16 cellular contexts compared by ENCODE assay signal in the genomic region with DNA sequence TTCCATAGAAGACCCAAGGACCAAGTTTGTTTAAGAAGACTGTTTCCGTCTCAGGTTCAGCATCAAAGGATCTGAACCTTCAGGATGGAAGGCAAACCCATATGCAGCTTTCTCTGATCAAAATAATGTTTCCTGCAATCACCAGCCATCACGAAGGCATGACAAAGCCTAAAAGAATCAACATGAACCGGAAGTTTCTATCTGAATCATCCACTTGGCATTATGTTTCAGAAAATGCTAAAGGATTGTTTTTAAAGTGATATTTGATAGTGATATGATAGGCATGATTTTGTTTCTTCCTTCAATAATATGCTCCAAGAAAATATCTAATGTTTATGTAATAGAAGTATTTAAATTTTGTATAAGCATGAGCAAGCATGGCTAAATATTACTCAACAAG.
DNase-seq lines count a peak whose midpoint lies in the region; ATAC-seq and TF ChIP-seq lines count a peak whose summit lies in the region.
"Had no signal": no experiment of that assay in that cellular context is flagged by ENCODE, and none has a peak within 500 bp of the region (broad histone marks: within the 10 kb centered on the region; RNA-seq: fewer than 3 reads in every experiment).

No MANE protein-coding gene starts in this region.

- H3K36me3 Mint-ChIP-seq in activated CD4-positive, alpha-beta T cell treated with anti-CD3 and anti-CD28 coated beads, Interleukin-2, amount 10 ng/mL, durations not matched to agents 7 days and 5 days (ENCODE audit: low read depth), result no peaks in the 10 kb centered on the region
- H3K36me3 Mint-ChIP-seq: naive thymus-derived CD4-positive, alpha-beta T cell had no signal

- no peaks in the 10 kb centered on the region for H3K4me1 Mint-ChIP-seq in activated CD4-positive, alpha-beta T cell treated with anti-CD3 and anti-CD28 coated beads, Interleukin-2, amount 10 ng/mL, durations not matched to agents 7 days and 5 days
- H3K4me1 Mint-ChIP-seq: activated CD4-positive, alpha-beta T cell treated with anti-CD3 and anti-CD28 coated beads, Interleukin-2, amount 10 ng/mL, durations not matched to agents 24 days and 14 days; activated T-helper 17 cell treated with anti-CD3 and anti-CD28 coated beads, Interleukin-2, amount 50 U/mL, for 72 hours; naive thymus-derived CD4-positive, alpha-beta T cell; T-helper 17 cell had no signal

- no peak for ATAC-seq in GM18511 (IDR thresholded peaks at IDR 0.05; ENCODE audit: unreplicated experiment)
- ATAC-seq: activated T-helper 17 cell treated with anti-CD3 and anti-CD28 coated beads, Interleukin-2, amount 50 U/mL, for 72 hours; esophagus mucosa; naive thymus-derived CD4-positive, alpha-beta T cell; T-helper 17 cell had no signal

- H3K27ac Mint-ChIP-seq in activated CD4-positive, alpha-beta T cell treated with anti-CD3 and anti-CD28 coated beads, Interleukin-2, amount 10 ng/mL, durations not matched to agents 7 days and 5 days, result no peak overlapping the region
- H3K27ac Mint-ChIP-seq: activated CD4-positive, alpha-beta T cell treated with anti-CD3 and anti-CD28 coated beads, Interleukin-2, amount 10 ng/mL, durations not matched to agents 24 days and 14 days; activated T-helper 17 cell treated with anti-CD3 and anti-CD28 coated beads, Interleukin-2, amount 50 U/mL, for 72 hours; naive thymus-derived CD4-positive, alpha-beta T cell; T-helper 17 cell had no signal

- no peak for TF ChIP-seq CTCF in epithelial cell of esophagus (IDR thresholded peaks at IDR 0.05; ENCODE audit: insufficient read depth, low read depth, low read length, missing control alignments)

- peaks cover 2% of the 10 kb centered on the region for H3K27me3 Mint-ChIP-seq in activated CD4-positive, alpha-beta T cell treated with anti-CD3 and anti-CD28 coated beads, Interleukin-2, amount 10 ng/mL, durations not matched to agents 7 days and 5 days
- H3K27me3 Mint-ChIP-seq: activated CD4-positive, alpha-beta T cell treated with anti-CD3 and anti-CD28 coated beads, Interleukin-2, amount 10 ng/mL, durations not matched to agents 24 days and 14 days; T-helper 17 cell had no signal

- POLR2A ChIA-PET in activated CD4-positive, alpha-beta T cell treated with anti-CD3 and anti-CD28 coated beads, Interleukin-2, amount 10 ng/mL, durations not matched to agents 7 days and 5 days (lab: Charles Lee), result no interaction called here

- H3K4me3 Mint-ChIP-seq in activated CD4-positive, alpha-beta T cell treated with anti-CD3 and anti-CD28 coated beads, Interleukin-2, amount 10 ng/mL, durations not matched to agents 7 days and 5 days, result no peak overlapping the region
- H3K4me3 Mint-ChIP-seq: activated CD4-positive, alpha-beta T cell treated with anti-CD3 and anti-CD28 coated beads, Interleukin-2, amount 10 ng/mL, durations not matched to agents 24 days and 14 days; activated T-helper 17 cell treated with anti-CD3 and anti-CD28 coated beads, Interleukin-2, amount 50 U/mL, for 72 hours; naive thymus-derived CD4-positive, alpha-beta T cell; T-helper 17 cell had no signal

- no peak overlapping the region for H3K4me3 ChIP-seq in epithelial cell of esophagus (ENCODE audit: low read length)

- CTCF ChIA-PET in activated CD4-positive, alpha-beta T cell treated with anti-CD3 and anti-CD28 coated beads, Interleukin-2, amount 10 ng/mL, durations not matched to agents 7 days and 5 days (lab: Charles Lee), result no interaction called here

- H3K9me3 Mint-ChIP-seq in activated CD4-positive, alpha-beta T cell treated with anti-CD3 and anti-CD28 coated beads, Interleukin-2, amount 10 ng/mL, durations not matched to agents 7 days and 5 days, result no peaks in the 10 kb centered on the region
- H3K9me3 Mint-ChIP-seq: activated CD4-positive, alpha-beta T cell treated with anti-CD3 and anti-CD28 coated beads, Interleukin-2, amount 10 ng/mL, durations not matched to agents 24 days and 14 days; activated T-helper 17 cell treated with anti-CD3 and anti-CD28 coated beads, Interleukin-2, amount 50 U/mL, for 72 hours had no signal

- peak; percentile 35 for DNase-seq in GM03348 (ENCODE audit: low spot score)
- peak; percentile 54 for DNase-seq in RPMI7951 (ENCODE audit: low read depth)
- DNase-seq in epithelial cell of esophagus (ENCODE audit: low read depth), result peak; percentile 80
- peak; percentile 57 for DNase-seq in pulmonary artery endothelial cell (ENCODE audit: low read depth, low spot score)
- no peak for DNase-seq in C1 segment of cervical spinal cord (lab: John Stamatoyannopoulos, UW)
- no peak for DNase-seq in activated gamma-delta T cell (lab: John Stamatoyannopoulos, UW)
- no peak for DNase-seq in activated CD4-positive, alpha-beta T cell treated with anti-CD3 and anti-CD28 coated beads, Interleukin-2, amount 10 ng/mL, durations not matched to agents 7 days and 5 days
- DNase-seq: activated CD4-positive, alpha-beta T cell treated with anti-CD3 and anti-CD28 coated beads, Interleukin-2, amount 10 ng/mL, durations not matched to agents 24 days and 14 days; central memory CD4-positive, alpha-beta T cell; MM.1S; naive thymus-derived CD4-positive, alpha-beta T cell; substantia nigra; T-helper 17 cell had no signal

Comparison
In these comparisons a context has a peak if more than half of its experiments do, and no peak if none do; other contexts are left out.
1. DNase-seq: peak in GM03348 (single experiment), RPMI7951 (single experiment), epithelial cell of esophagus (single experiment) and pulmonary artery endothelial cell (single experiment); none in C1 segment of cervical spinal cord (0 of 14), activated gamma-delta T cell (single experiment) and activated CD4-positive, alpha-beta T cell treated with anti-CD3 and anti-CD28 coated beads, Interleukin-2, amount 10 ng/mL, durations not matched to agents 7 days and 5 days (single experiment).